In the genomic region with DNA sequence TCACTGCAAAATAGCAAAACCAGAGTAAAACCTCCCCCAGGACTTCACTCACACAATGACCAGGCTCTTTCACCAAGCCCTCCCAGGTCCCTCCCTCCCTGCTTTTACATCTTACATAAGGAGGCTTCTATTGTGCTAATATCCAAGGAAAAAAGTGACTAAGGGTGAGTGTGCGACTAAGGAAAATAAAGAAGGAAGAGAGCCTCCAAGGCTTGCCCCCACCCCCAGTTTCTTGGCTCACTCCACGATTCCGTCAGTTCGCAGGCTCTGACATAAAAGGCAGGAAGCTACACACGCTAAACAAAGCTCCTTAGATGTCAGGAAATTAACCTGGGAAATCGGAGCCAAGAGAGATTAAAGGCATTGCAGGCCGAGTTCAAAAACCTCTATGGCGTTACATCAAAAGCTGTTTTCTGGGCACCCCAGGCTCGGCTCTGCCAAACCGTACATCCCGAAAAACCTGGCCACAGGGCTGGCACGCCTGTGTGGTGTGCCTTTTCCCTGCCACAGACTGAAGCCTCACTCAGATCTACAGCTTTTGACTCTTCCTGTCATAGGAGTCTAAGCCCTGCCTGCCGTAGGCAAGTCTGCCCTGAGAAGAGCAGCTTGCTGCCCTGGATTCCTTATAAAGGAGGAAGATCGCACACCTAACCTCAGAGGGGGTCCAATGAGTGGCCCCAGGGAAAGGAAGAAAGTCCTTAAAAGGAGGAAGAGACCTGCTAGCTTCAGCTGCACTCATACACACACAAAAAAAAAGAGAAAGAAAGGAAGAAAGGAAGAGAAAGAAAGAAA, we compare ENCODE assay signal across 8 cellular contexts.
DNase-seq lines count a peak whose midpoint lies in the region; ATAC-seq and TF ChIP-seq lines count a peak whose summit lies in the region.

No MANE protein-coding gene starts in this region.

- peak overlapping the region; percentile 7 for H3K4me3 ChIP-seq in CD8-positive, alpha-beta T cell (ENCODE audit: low read depth, low read length)
- peak overlapping the region; percentile 6 for H3K4me3 ChIP-seq in choroid plexus epithelial cell (ENCODE audit: low read depth, low read length)
- peak overlapping the region in 1 of 3 donors; percentile 0 for H3K4me3 ChIP-seq in right lobe of liver
- no peak overlapping the region for H3K4me3 ChIP-seq in transverse colon

- TF ChIP-seq POLR2A in right lobe of liver (IDR thresholded peaks at IDR 0.05) (no peak), transverse colon (IDR thresholded peaks at IDR 0.05) (no peak)

- intact Hi-C loops in CD8-positive, alpha-beta T cell (cut with DNase I, micrococcal nuclease): loop anchor here in 1 of 2 experiments (1.0 kb wide), 1 partner anchor 31 kb away; no protein-coding TSS in a partner anchor
- intact Hi-C loops in right lobe of liver (cut with DNase I): no loop called here
- intact Hi-C loops in transverse colon (cut with DNase I; ENCODE audit: low total_unique reads): loop anchor here (10.0 kb wide), 2 partner anchors 82 to 128 kb away; no protein-coding TSS in a partner anchor

- H3K27ac ChIP-seq in CD8-positive, alpha-beta T cell (ENCODE audit: low read depth, low read length): no peak overlapping the region
- peak overlapping the region in 2 of 3 donors; percentile 36 to 70 for H3K27ac ChIP-seq in right lobe of liver
- H3K27ac ChIP-seq in transverse colon: peak overlapping the region; percentile 74 to 83 (median 83)

- peaks cover 10% of the 10 kb centered on the region for H3K4me1 ChIP-seq in CD8-positive, alpha-beta T cell (ENCODE audit: insufficient read depth, low read length)
- H3K4me1 ChIP-seq in right lobe of liver: peaks cover 0 to 6% (median 3%) of the 10 kb centered on the region in 4 donors
- H3K4me1 ChIP-seq in transverse colon: peaks cover 24 to 85% (median 48%) of the 10 kb centered on the region in 4 donors

- H3K36me3 Mint-ChIP-seq in CD8-positive, alpha-beta T cell: no peaks in the 10 kb centered on the region

- peak; percentile 74 for TF ChIP-seq EP300 in transverse colon (IDR thresholded peaks at IDR 0.05; ENCODE audit: low read depth)

- in situ Hi-C loops in transverse colon (cut with MboI; ENCODE audit: low pct_ligation_motif_present in 1 of 4, low pct_unique_long_range_greater_than_20kb in 1 of 4, low sequenced_read_pairs in 3 of 4): no loop called here

- H3K4me3 Mint-ChIP-seq in CD8-positive, alpha-beta T cell: peak overlapping the region; percentile 64

- TF ChIP-seq CTCF in CD8-positive, alpha-beta T cell (IDR thresholded peaks at IDR 0.05): peak; percentile 12
- TF ChIP-seq CTCF in choroid plexus epithelial cell (conservative IDR thresholded peaks at IDR 0.05; ENCODE audit: low read depth, low read length) (no peak), right lobe of liver (IDR thresholded peaks at IDR 0.05) (no peak), transverse colon (IDR thresholded peaks at IDR 0.05) (no peak)

- no peaks in the 10 kb centered on the region for H3K9me3 ChIP-seq in CD8-positive, alpha-beta T cell (ENCODE audit: low read length)
- H3K9me3 ChIP-seq in right lobe of liver (no peaks in the 10 kb centered on the region), transverse colon (no peaks in the 10 kb centered on the region)

- no peak for DNase-seq in CD8-positive, alpha-beta T cell
- peak; percentile 71 for DNase-seq in NCI-H146 treated with DMSO at 0.1 percent for 48 hours (lab: John Stamatoyannopoulos, UW; ENCODE audit: unreplicated experiment)
- DNase-seq in choroid plexus epithelial cell (ENCODE audit: low read depth): peak; percentile 89
- DNase-seq in right lobe of liver: peak in 1 of 3 donors; percentile 64
- DNase-seq in transverse colon: peak; percentile 63
- DNase-seq in HuH-7.5 (ENCODE audit: low spot score): no peak
- DNase-seq in DMS79 treated with DMSO at 0.1 percent for 48 hours (lab: John Stamatoyannopoulos, UW): no peak

- CTCF ChIA-PET in CD8-positive, alpha-beta T cell (lab: Charles Lee): no interaction called here

- no peaks in the 10 kb centered on the region for H3K9me3 Mint-ChIP-seq in CD8-positive, alpha-beta T cell

- H3K27me3 Mint-ChIP-seq in CD8-positive, alpha-beta T cell (ENCODE audit: low read depth): peaks cover under 1% of the 10 kb centered on the region

- peak overlapping the region; percentile 24 for H3K27ac Mint-ChIP-seq in CD8-positive, alpha-beta T cell

- ATAC-seq in CD8-positive, alpha-beta T cell: peak; percentile 48
- ATAC-seq in right lobe of liver: peak; percentile 45 to 81 (median 74)
- no peak for ATAC-seq in HG02610 (IDR thresholded peaks at IDR 0.05; ENCODE audit: unreplicated experiment)

- no peaks in the 10 kb centered on the region for H3K36me3 ChIP-seq in CD8-positive, alpha-beta T cell (ENCODE audit: insufficient read depth, low read length)
- no peaks in the 10 kb centered on the region for H3K36me3 ChIP-seq in right lobe of liver
- no peaks in the 10 kb centered on the region for H3K36me3 ChIP-seq in transverse colon

- peaks cover 27% of the 10 kb centered on the region for H3K4me1 Mint-ChIP-seq in CD8-positive, alpha-beta T cell (ENCODE audit: low read depth)

- no peaks in the 10 kb centered on the region for H3K27me3 ChIP-seq in CD8-positive, alpha-beta T cell (ENCODE audit: insufficient read depth, low read length)
- H3K27me3 ChIP-seq in right lobe of liver: no peaks in the 10 kb centered on the region
- no peaks in the 10 kb centered on the region for H3K27me3 ChIP-seq in transverse colon

- WGBS in right lobe of liver (ENCODE audit: insufficient coverage, low coverage, low lambda C conversion rate, missing lambda C conversion rate): 6% methylated on average over 12 of the region's 14 CpGs
- whole genome bisulfite sequencing in transverse colon (ENCODE audit: low coverage in 1 of 2), 2 donors: 24 to 38% methylated on average over 11 to 14 of the region's 14 CpGs

- POLR2A ChIA-PET in CD8-positive, alpha-beta T cell (lab: Charles Lee): no interaction called here

Comparison
In these comparisons a context has a peak if more than half of its experiments do, and no peak if none do; other contexts are left out.
1. DNase-seq: peak in NCI-H146 treated with DMSO at 0.1 percent for 48 hours (single experiment), choroid plexus epithelial cell (single experiment) and transverse colon (single experiment); none in CD8-positive, alpha-beta T cell (0 of 7), HuH-7.5 (single experiment) and DMS79 treated with DMSO at 0.1 percent for 48 hours (single experiment).
2. H3K4me3 ChIP-seq: peak in CD8-positive, alpha-beta T cell (single experiment) and choroid plexus epithelial cell (single experiment); none in transverse colon (0 of 4).